8 cellular contexts compared by ENCODE assay signal in genomic region chr4:38663021-38663800, GRCh38. TPM values are rescaled to one million over a fixed set of nuclear protein-coding genes. Genes with fewer than 3 reads are reported as not detected.
DNase-seq lines count a peak whose midpoint lies in the region; ATAC-seq, FAIRE-seq and TF ChIP-seq lines count a peak whose summit lies in the region.

No MANE protein-coding gene starts in this region.

- H3K9ac ChIP-seq in K562 (ENCODE audit: insufficient read depth in 1 of 2, low read depth in 2 of 2, low read length in 2 of 2): peak overlapping the region; percentile 96 to 98

- POLR2A ChIA-PET in K562 (lab: Yijun Ruan, JAX): interaction anchor here (0.6 to 2.0 kb wide), 10 partner anchors 9 to 575 kb away, joined by 3 to 6 read pairs (median 4); no protein-coding TSS in a partner anchor

- TF ChIP-seq EP300 in K562 (IDR thresholded peaks at IDR 0.05; ENCODE audit: low read length): no peak

- H2AFZ ChIP-seq in K562 (ENCODE audit: low read depth, low read length): peak overlapping the region; percentile 54; the same call in 1 of the 2 replicates

- TF ChIP-seq CTCF in K562 (IDR thresholded peaks at IDR 0.05 in 2 of 3, conservative IDR thresholded peaks at IDR 0.05 in 1 of 3; ENCODE audit: insufficient read depth in 2 of 3, low read depth in 1 of 3, low read length in 3 of 3): 0 out of 6 replicates have a peak, but pooled peaks of 1 of the 3 experiments have one; percentile 1

- H3K4me2 ChIP-seq in K562 (ENCODE audit: insufficient read depth, low read length): peak overlapping the region; percentile 90

- no peaks in the 10 kb centered on the region for H3K9me1 ChIP-seq in K562 (ENCODE audit: control insufficient read depth, insufficient read depth, low read length)

- TF ChIP-seq POLR2A in K562 (conservative IDR thresholded peaks at IDR 0.05): peak; percentile 35; the same call in 1 of the 2 replicates

- intact Hi-C loops in K562 (cut with micrococcal nuclease): loop anchor here (2.0 kb wide), 1 partner anchor 42 kb away; no protein-coding TSS in a partner anchor

- H3K27ac ChIP-seq in K562 (ENCODE audit: extremely low read depth, low read depth, low read length) (peak overlapping the region; percentile 97), layer of hippocampus (ENCODE audit: low read depth, low read length) (peak overlapping the region; percentile 96)

- FAIRE-seq in K562 (lab: Jason Lieb, UNC): no peak

- H3K36me3 ChIP-seq in K562 (ENCODE audit: control insufficient read depth, insufficient read depth, low read length): peaks cover 10% of the 10 kb centered on the region

- WGBS in K562 (ENCODE audit: insufficient coverage, low coverage, missing lambda C conversion rate): under 1% methylated on average over 57 of the region's 92 CpGs

- H3K9me3 ChIP-seq in K562 (replicated peaks; ENCODE audit: control insufficient read depth, insufficient read depth, low read depth, low read length): peaks cover 14% of the 10 kb centered on the region

- TF ChIP-seq RAD21 in K562 (CRISPR knock-in tag; conservative IDR thresholded peaks at IDR 0.05 in 1 of 2, IDR thresholded peaks at IDR 0.05 in 1 of 2): no peak

- no peaks in the 10 kb centered on the region for H4K20me1 ChIP-seq in K562 (replicated peaks; ENCODE audit: control insufficient read depth, insufficient read depth, low read length)

- BruUV-seq in K562 (replicated peaks; lab: Mats Ljungman, UMichigan): no TSS peak

- CTCF ChIA-PET in K562 (lab: Yijun Ruan, JAX; ENCODE audit: low intra/inter-chr PET ratio): no interaction called here

- H3K27me3 ChIP-seq in K562 (ENCODE audit: control insufficient read depth in 2 of 2, insufficient read depth in 2 of 2, low read length in 2 of 2): no peaks in the 10 kb centered on the region
- no peaks in the 10 kb centered on the region for H3K27me3 ChIP-seq in layer of hippocampus (ENCODE audit: control insufficient read depth, insufficient read depth, low read length)

- DNase-seq in activated T-cell treated with anti-CD3 and anti-CD28 coated beads for 24 hours (ENCODE audit: low read depth) (peak; percentile 44), NOMO-1 (lab: John Stamatoyannopoulos, UW; ENCODE audit: unreplicated experiment in 2 of 2) (peak; percentile 72 to 82), K562 (ENCODE audit: extremely low read depth in 1 of 4, low spot score in 3 of 4) (peak in 1 of 4 experiments; percentile 48), islet precursor cell (no peak)
- DNase-seq in activated T-cell treated with anti-CD3 and anti-CD28 coated beads, Interleukin-2, amount 50 U/mL, for 1 hour: no peak
- peak; percentile 67 for DNase-seq in stimulated activated naive CD8-positive, alpha-beta T cell treated with anti-CD3 and anti-CD28 coated beads, Interleukin-15, Interleukin-2, amounts not matched to agents 100 U/mL and 50 U/mL, for 24 hours

- peaks cover 68% of the 10 kb centered on the region for H3K79me2 ChIP-seq in K562 (ENCODE audit: control insufficient read depth, insufficient read depth, low read length)

- peaks cover 17 to 25% of the 10 kb centered on the region in 2 experiments for H3K4me1 ChIP-seq in K562 (replicated peaks in 1 of 2; ENCODE audit: control insufficient read depth in 2 of 2, insufficient read depth in 2 of 2, low read length in 2 of 2)

- peak; percentile 37 for ATAC-seq in HG02678 (IDR thresholded peaks at IDR 0.05; ENCODE audit: unreplicated experiment)
- peak; percentile 3 for ATAC-seq in K562
- ATAC-seq in stimulated activated naive CD8-positive, alpha-beta T cell treated with anti-CD3 and anti-CD28 coated beads, Interleukin-15, Interleukin-2, amounts not matched to agents 100 U/mL and 50 U/mL, for 24 hours: peak; percentile 64

- H3K4me3 ChIP-seq in K562: peak overlapping the region; percentile 59

- in situ Hi-C loops in K562 (cut with MboI): no loop called here

TF ChIP-seq in K562, 482 proteins besides CTCF, POLR2A, EP300 and RAD21 (continues in another document):
- TF ChIP-seq BRD4 (IDR thresholded peaks at IDR 0.05) (0 out of 2 replicates have a peak, but pooled peaks have one; percentile 57), CREB3 (tag; conservative IDR thresholded peaks at IDR 0.05; ENCODE audit: low read depth) (no peak), PHF8 (IDR thresholded peaks at IDR 0.05; ENCODE audit: borderline replicate concordance, low read length) (peak; percentile 54; the same call in 1 of the 2 replicates), RBM17 (IDR thresholded peaks at IDR 0.05; ENCODE audit: borderline replicate concordance, low read depth, low read length) (no peak), ETS1 (conservative IDR thresholded peaks at IDR 0.05; ENCODE audit: control insufficient read depth, low read depth, low read length) (0 out of 2 replicates have a peak, but pooled peaks have one; percentile 13), SMC3 (conservative IDR thresholded peaks at IDR 0.05; ENCODE audit: insufficient read depth, low read depth, low read length) (no peak), ZNF57 (CRISPR knock-in tag; IDR thresholded peaks at IDR 0.05) (no peak), HMG20A (CRISPR knock-in tag; conservative IDR thresholded peaks at IDR 0.05) (no peak), PHB2 (IDR thresholded peaks at IDR 0.05; ENCODE audit: low read depth) (no peak), PCBP1 (IDR thresholded peaks at IDR 0.05; ENCODE audit: low read depth, low read length, poor library complexity, severe bottlenecking) (peak; percentile 50), MLX (CRISPR knock-in tag; conservative IDR thresholded peaks at IDR 0.05) (no peak), CTBP1 (IDR thresholded peaks at IDR 0.05; ENCODE audit: borderline replicate concordance) (0 out of 2 replicates have a peak, but pooled peaks have one; percentile 20), SMARCE1 (IDR thresholded peaks at IDR 0.05) (no peak), NFRKB (IDR thresholded peaks at IDR 0.05; ENCODE audit: low read depth) (peak; percentile 53; the same call in 1 of the 2 replicates), GTF2B (IDR thresholded peaks at IDR 0.05; ENCODE audit: extremely low read depth, insufficient read length) (no peak), PCBP2 (IDR thresholded peaks at IDR 0.05; ENCODE audit: low read depth, low read length, poor library complexity, severe bottlenecking) (no peak), DNMT1 (IDR thresholded peaks at IDR 0.05) (no peak), MXI1 (IDR thresholded peaks at IDR 0.05; ENCODE audit: low read depth, low read length) (no peak), NONO (IDR thresholded peaks at IDR 0.05; ENCODE audit: low read depth in 2 of 2, low read length in 1 of 2) (0 out of 4 replicates have a peak, but pooled peaks of 1 of the 2 experiments have one; percentile 64), ARID1B (IDR thresholded peaks at IDR 0.05) (no peak), ZFPM2 (CRISPR knock-in tag; IDR thresholded peaks at IDR 0.05) (no peak)

RNA-seq across cellular contexts. Expression of gene KLF3, which starts 0.8 kb away (rescaled TPM):
- total RNA-seq in K562 (2011; cell fraction: chromatin; rRNA removed; ENCODE audit: low replicate concordance): 43.5 and 71.2 TPM in 2 replicates
- 24.8 and 33.7 TPM in 2 replicates for total RNA-seq in K562 (2011; cell fraction: nucleolus; rRNA removed)
- 60.1 and 82.7 TPM in 2 replicates for total RNA-seq in K562 (2011; cell fraction: nucleoplasm; rRNA removed)
- total RNA-seq in K562 (2014; rRNA removed) (17.3 and 18.7 TPM in 2 replicates), K562 (2014; rRNA removed; fragmentation: Illumina TruSeq; extraction: Trizol) (21.7 and 24.7 TPM in 2 replicates), K562 (2015; rRNA removed; fragmentation: Illumina TruSeq; extraction: Trizol) (16.4 and 16.5 TPM in 2 replicates), K562 (2021) (42.0 and 47.2 TPM in 2 replicates)
- polyA plus RNA-seq in K562 (2011; rRNA removed) (19.5 and 20.3 TPM in 2 replicates), K562 (2014; fragmentation: Illumina TruSeq; extraction: Trizol) (34.7 and 35.4 TPM in 2 replicates), K562 (2014; fragmentation: Nextera tagmentation; extraction: Ambion mirVana) (10 to 100 TPM in 1 of 2 experiments, 1 to 10 TPM in 1; 9.9 to 16.8 TPM), K562 (2014; rRNA removed) (18.1 and 20.2 TPM in 2 replicates)
- 13.0 and 14.9 TPM in 2 replicates for polyA plus RNA-seq in K562 (2011; cell fraction: cytosol; rRNA removed)
- 28.1 and 33.0 TPM in 2 replicates for polyA plus RNA-seq in K562 (2011; cell fraction: nucleus; rRNA removed)
- 19.1 and 20.1 TPM in 2 replicates for polyA plus RNA-seq in K562 (2012)
- 45.2 and 57.9 TPM in 2 replicates for polyA minus RNA-seq in K562 (2011; rRNA and poly(A)+ RNA removed)
- 19.7 and 24.9 TPM in 2 replicates for polyA minus RNA-seq in K562 (2011; cell fraction: cytosol; rRNA and poly(A)+ RNA removed)
- polyA minus RNA-seq in K562 (2011; cell fraction: nucleus; rRNA and poly(A)+ RNA removed): 53.9 and 76.0 TPM in 2 replicates

Comparison
In these comparisons a context has a peak if more than half of its experiments do, and no peak if none do; other contexts are left out.
1. DNase-seq: peak in activated T-cell treated with anti-CD3 and anti-CD28 coated beads for 24 hours (single experiment), NOMO-1 (2 of 2) and stimulated activated naive CD8-positive, alpha-beta T cell treated with anti-CD3 and anti-CD28 coated beads, Interleukin-15, Interleukin-2, amounts not matched to agents 100 U/mL and 50 U/mL, for 24 hours (single experiment); none in activated T-cell treated with anti-CD3 and anti-CD28 coated beads, Interleukin-2, amount 50 U/mL, for 1 hour (single experiment) and islet precursor cell (single experiment).
2. ATAC-seq: peak in every context shown above with its lines; median percentile 64 in stimulated activated naive CD8-positive, alpha-beta T cell treated with anti-CD3 and anti-CD28 coated beads, Interleukin-15, Interleukin-2, amounts not matched to agents 100 U/mL and 50 U/mL, for 24 hours; 37 in HG02678; 3 in K562.